8 cellular contexts compared by ENCODE assay signal in genomic region chr7:71752171-71752935, GRCh38.
DNase-seq lines count a peak whose midpoint lies in the region; ATAC-seq lines count a peak whose summit lies in the region.

No MANE protein-coding gene starts in this region.

- H3K9me3 ChIP-seq in iPS-15b (ENCODE audit: control insufficient read depth, insufficient read depth, low read length), result no peaks in the 10 kb centered on the region

- ATAC-seq in HG03280 (IDR thresholded peaks at IDR 0.05; ENCODE audit: unreplicated experiment), result no peak
- ATAC-seq in GM21786 (IDR thresholded peaks at IDR 0.05; ENCODE audit: unreplicated experiment), result no peak

- peaks cover 8% of the 10 kb centered on the region for H3K27me3 ChIP-seq in iPS-15b (ENCODE audit: control insufficient read depth, insufficient read depth, low read length)

- no peak overlapping the region for H3K9ac ChIP-seq in iPS-15b (ENCODE audit: low read depth, low read length)

- H3K36me3 ChIP-seq in iPS-15b (ENCODE audit: control insufficient read depth, insufficient read depth, low read length), result no peaks in the 10 kb centered on the region

- DNase-seq in SHP77 (lab: John Stamatoyannopoulos, UW) (peak; percentile 26 to 36), SHP77 treated with DMSO at 0.1 percent for 48 hours (lab: John Stamatoyannopoulos, UW) (no peak), NCI-H2029 (lab: John Stamatoyannopoulos, UW) (peak; percentile 38), anterior cingulate cortex (lab: John Stamatoyannopoulos, UW) (peak in 47 of 58 donors; percentile 3 to 72 (median 26))
- DNase-seq in stimulated activated CD4-positive, alpha-beta T cell treated with anti-CD3 and anti-CD28 coated beads, Interleukin-2, amount 100 ng/mL, for 24 hours, result peak; percentile 21 to 66

- no peaks in the 10 kb centered on the region for H3K4me1 ChIP-seq in iPS-15b (ENCODE audit: control insufficient read depth, insufficient read depth, low read length)

- peak overlapping the region; percentile 69 for H3K4me3 ChIP-seq in iPS-15b (ENCODE audit: low read depth, low read length)
